ENCODE assay signal across 5 cellular contexts in genomic region chr2:90079374-90079773, GRCh38.
"Had no signal": no experiment of that assay in that cellular context is flagged by ENCODE, and none has a peak within 500 bp of the region (broad histone marks: within the 10 kb centered on the region; RNA-seq: fewer than 3 reads in every experiment).

No MANE protein-coding gene starts in this region.

- H3K4me3 ChIP-seq: K562 had no signal

- ATAC-seq: HepG2, K562 had no signal

- DNase-seq: IMR-90 had no signal

- H3K4me3 Mint-ChIP-seq: IgD-negative memory B cell had no signal

- H3K27ac Mint-ChIP-seq: IgD-negative memory B cell had no signal

- H3K9me3 Mint-ChIP-seq: IgD-negative memory B cell had no signal

- H3K27ac ChIP-seq: HL-60 had no signal
